In genomic region chr11:829116-829945, GRCh38 we compare ENCODE assay signal across 6 cellular contexts. TPM values are rescaled to one million over a fixed set of nuclear protein-coding genes. Genes with fewer than 3 reads are reported as not detected.
DNase-seq lines count a peak whose midpoint lies in the region; FAIRE-seq and TF ChIP-seq lines count a peak whose summit lies in the region.

No MANE protein-coding gene starts in this region.

- TF ChIP-seq CTCF in brain microvascular endothelial cell (IDR thresholded peaks at IDR 0.05; ENCODE audit: low read depth, low read length, missing control alignments): no peak
- TF ChIP-seq CTCF in neural crest cell (conservative IDR thresholded peaks at IDR 0.05): no peak

- peak; percentile 51 for FAIRE-seq in GM19239 (lab: Jason Lieb, UNC)

- no peak overlapping the region for H3K27ac Mint-ChIP-seq in neural crest cell (ENCODE audit: unreplicated experiment)

- peaks cover 12% of the 10 kb centered on the region for H3K36me3 ChIP-seq in brain microvascular endothelial cell (replicated peaks)

- peaks cover 28% of the 10 kb centered on the region for H3K4me1 Mint-ChIP-seq in neural crest cell

- H3K9me3 Mint-ChIP-seq in neural crest cell: no peaks in the 10 kb centered on the region

- in situ Hi-C loops in brain microvascular endothelial cell (cut with HindIII; ENCODE audit: low pct_ligation_motif_present, low sequenced_read_pairs): no loop called here

- DNase-seq in GM19239 (ENCODE audit: insufficient read length, low spot score) (no peak), brain microvascular endothelial cell (no peak), neural crest cell (ENCODE audit: low read depth, low spot score) (no peak), AML-193 (lab: John Stamatoyannopoulos, UW) (no peak), pons (ENCODE audit: low spot score) (no peak), DMS79 (lab: John Stamatoyannopoulos, UW) (no peak)

- peak overlapping the region; percentile 81 for H3K4me3 Mint-ChIP-seq in neural crest cell

- H3K4me3 ChIP-seq in brain microvascular endothelial cell (ENCODE audit: low read depth, low read length): peak overlapping the region; percentile 42

- no peak overlapping the region for H3K27ac ChIP-seq in brain microvascular endothelial cell

- no peaks in the 10 kb centered on the region for H3K27me3 ChIP-seq in brain microvascular endothelial cell (replicated peaks)

- H3K27me3 Mint-ChIP-seq in neural crest cell (ENCODE audit: low read depth): peaks cover 63% of the 10 kb centered on the region

- H3K36me3 Mint-ChIP-seq in neural crest cell (ENCODE audit: low read depth): no peaks in the 10 kb centered on the region

RNA-seq across cellular contexts. Expression of gene CRACR2B, which starts 1.6 kb away (rescaled TPM):
- total RNA-seq in neural crest cell: 1.6 and 2.7 TPM in 2 replicates

RNA-seq across cellular contexts. Expression of gene CD151, which starts 3.4 kb away (rescaled TPM):
- 101 and 108 TPM in 2 replicates for total RNA-seq in neural crest cell

RNA-seq across cellular contexts. Expression of gene PNPLA2, which starts 10.6 kb away (rescaled TPM):
- total RNA-seq in neural crest cell: 27.0 and 34.5 TPM in 2 replicates

RNA-seq across cellular contexts. Expression of gene POLR2L, which starts 13.0 kb away (rescaled TPM):
- total RNA-seq in neural crest cell: 128 and 134 TPM in 2 replicates

RNA-seq across cellular contexts. Expression of gene TSPAN4, which starts 13.3 kb away (rescaled TPM):
- total RNA-seq in neural crest cell: 40.0 and 40.2 TPM in 2 replicates
